ENCODE assay signal across 19 cellular contexts in genomic region chr5:161064800-161065199, GRCh38.
DNase-seq lines count a peak whose midpoint lies in the region; ATAC-seq and TF ChIP-seq lines count a peak whose summit lies in the region.
"Had no signal": no experiment of that assay in that cellular context is flagged by ENCODE, and none has a peak within 500 bp of the region (broad histone marks: within the 10 kb centered on the region; RNA-seq: fewer than 3 reads in every experiment).

No MANE protein-coding gene starts in this region.

- no peaks in the 10 kb centered on the region for H3K36me3 ChIP-seq in endodermal cell (ENCODE audit: control insufficient read depth, insufficient read depth, low read length)

- no peak overlapping the region for H3K4me3 Mint-ChIP-seq in endodermal cell
- no peak overlapping the region for H3K4me3 Mint-ChIP-seq in stimulated activated naive B cell treated with anti-CD40 and anti-IgM and Interleukin-4, amounts not matched to agents 10 μg/mL and 1 μg/mL and 100 μg/mL, for 72 hours
- H3K4me3 Mint-ChIP-seq: CD14-positive monocyte; IgD-negative memory B cell; T-helper 1 cell treated with Interleukin-12 subunit alpha and Interleukin-12 subunit beta and Interleukin-4 antibody, amounts not matched to agents 30 μg/mL and 1 μg/mL, for 36 hours had no signal

- H3K9me3 ChIP-seq in endodermal cell (ENCODE audit: control insufficient read depth, low read length) = no peaks in the 10 kb centered on the region

- ATAC-seq in stimulated activated naive B cell treated with anti-CD40 and anti-IgM and Interleukin-4, amounts not matched to agents 10 μg/mL and 1 μg/mL and 100 μg/mL, for 72 hours (replicated peaks) = no peak
- ATAC-seq in HG03354 (IDR thresholded peaks at IDR 0.05; ENCODE audit: poor library complexity, severe bottlenecking, unreplicated experiment) (no peak), GM21526 (IDR thresholded peaks at IDR 0.05; ENCODE audit: low FRiP score, unreplicated experiment) (no peak)
- ATAC-seq: HCT116 had no signal

- peak; percentile 78 for DNase-seq in DMS 273 (lab: John Stamatoyannopoulos, UW; ENCODE audit: unreplicated experiment)
- DNase-seq in NCI-H1436 (lab: John Stamatoyannopoulos, UW) = peak; percentile 64
- DNase-seq in NCI-H524 (lab: John Stamatoyannopoulos, UW) = peak; percentile 68 to 93
- peak; percentile 74 for DNase-seq in endodermal cell
- DNase-seq in COLO829 (ENCODE audit: low spot score) = no peak
- DNase-seq in stimulated activated naive B cell treated with anti-CD40 and anti-IgM and Interleukin-4, amounts not matched to agents 10 μg/mL and 1 μg/mL and 100 μg/mL, for 72 hours = no peak
- DNase-seq: Calu3, DMS79 treated with DMSO at 0.1 percent for 48 hours, GDM1, NCI-H2029, NCI-H226, NCI-H774, SHP77 treated with DMSO at 0.1 percent for 48 hours had no signal

- H3K4me1 Mint-ChIP-seq in endodermal cell = peaks cover 12% of the 10 kb centered on the region
- H3K4me1 Mint-ChIP-seq in stimulated activated naive B cell treated with anti-CD40 and anti-IgM and Interleukin-4, amounts not matched to agents 10 μg/mL and 1 μg/mL and 100 μg/mL, for 72 hours = no peaks in the 10 kb centered on the region
- H3K4me1 Mint-ChIP-seq: CD14-positive monocyte, IgD-negative memory B cell had no signal

- H3K27me3 ChIP-seq in endodermal cell (ENCODE audit: control insufficient read depth, insufficient read depth, low read length, poor library complexity, severe bottlenecking) = no peaks in the 10 kb centered on the region

- no peaks in the 10 kb centered on the region for H3K36me3 Mint-ChIP-seq in endodermal cell (ENCODE audit: low read depth)
- no peaks in the 10 kb centered on the region for H3K36me3 Mint-ChIP-seq in stimulated activated naive B cell treated with anti-CD40 and anti-IgM and Interleukin-4, amounts not matched to agents 10 μg/mL and 1 μg/mL and 100 μg/mL, for 72 hours
- H3K36me3 Mint-ChIP-seq: CD14-positive monocyte, IgD-negative memory B cell had no signal

- no peak overlapping the region for H3K9ac ChIP-seq in endodermal cell (ENCODE audit: extremely low read depth, low read length, poor library complexity, severe bottlenecking)

- 38 to 60% methylated on average over 2 of the region's 2 CpGs for WGBS in endodermal cell (ENCODE audit: insufficient coverage in 1 of 2, insufficient read length in 1 of 2), 2 experiments

- no peak overlapping the region for H3K4me3 ChIP-seq in endodermal cell (ENCODE audit: low read length)

- TF ChIP-seq CTCF in endodermal cell (conservative IDR thresholded peaks at IDR 0.05) = no peak

- H3K9me3 Mint-ChIP-seq in endodermal cell = no peaks in the 10 kb centered on the region
- H3K9me3 Mint-ChIP-seq in stimulated activated naive B cell treated with anti-CD40 and anti-IgM and Interleukin-4, amounts not matched to agents 10 μg/mL and 1 μg/mL and 100 μg/mL, for 72 hours = no peaks in the 10 kb centered on the region
- H3K9me3 Mint-ChIP-seq: T-helper 1 cell treated with Interleukin-12 subunit alpha and Interleukin-12 subunit beta and Interleukin-4 antibody, amounts not matched to agents 30 μg/mL and 1 μg/mL, for 36 hours had no signal

- H3K27me3 Mint-ChIP-seq in endodermal cell (ENCODE audit: insufficient read depth) = no peaks in the 10 kb centered on the region
- no peaks in the 10 kb centered on the region for H3K27me3 Mint-ChIP-seq in stimulated activated naive B cell treated with anti-CD40 and anti-IgM and Interleukin-4, amounts not matched to agents 10 μg/mL and 1 μg/mL and 100 μg/mL, for 72 hours
- H3K27me3 Mint-ChIP-seq: IgD-negative memory B cell had no signal

- no peaks in the 10 kb centered on the region for H3K4me1 ChIP-seq in endodermal cell (ENCODE audit: control insufficient read depth, insufficient read depth, low read length)

- H3K27ac Mint-ChIP-seq in endodermal cell = no peak overlapping the region
- no peak overlapping the region for H3K27ac Mint-ChIP-seq in stimulated activated naive B cell treated with anti-CD40 and anti-IgM and Interleukin-4, amounts not matched to agents 10 μg/mL and 1 μg/mL and 100 μg/mL, for 72 hours
- H3K27ac Mint-ChIP-seq: CD14-positive monocyte; IgD-negative memory B cell; T-helper 1 cell treated with Interleukin-12 subunit alpha and Interleukin-12 subunit beta and Interleukin-4 antibody, amounts not matched to agents 30 μg/mL and 1 μg/mL, for 36 hours had no signal

- H3K27ac ChIP-seq in endodermal cell (ENCODE audit: low read depth, low read length) = no peak overlapping the region

Comparison
In these comparisons a context has a peak if more than half of its experiments do, and no peak if none do; other contexts are left out.
1. DNase-seq: peak in DMS 273 (single experiment), NCI-H1436 (single experiment), NCI-H524 (2 of 2) and endodermal cell (single experiment); none in COLO829 (single experiment) and stimulated activated naive B cell treated with anti-CD40 and anti-IgM and Interleukin-4, amounts not matched to agents 10 μg/mL and 1 μg/mL and 100 μg/mL, for 72 hours (single experiment).